Comparison of ENCODE assay signal across 8 cellular contexts in genomic region chr13:92538164-92538563, GRCh38.
"Had no signal": no experiment of that assay in that cellular context is flagged by ENCODE, and none has a peak within 500 bp of the region (broad histone marks: within the 10 kb centered on the region; RNA-seq: fewer than 3 reads in every experiment).

No MANE protein-coding gene starts in this region.

- H3K4me2 ChIP-seq: GM23338 had no signal

- FAIRE-seq: H1 had no signal

- H3K27ac Mint-ChIP-seq: GM23338, HFFc6 had no signal

- H3K4me3 ChIP-seq: GM23338 had no signal

- ATAC-seq: GM23338 had no signal

- H2AFZ ChIP-seq: GM23338 had no signal

- H3K4me3 Mint-ChIP-seq: GM23338, H9, HFFc6 had no signal

- H3K27ac ChIP-seq: HL-60 had no signal

- DNase-seq: H9, HCEC 1CT, HFFc6, IMR-90, KBM-7 had no signal

- H3K9me3 Mint-ChIP-seq: GM23338 had no signal
